Comparison of ENCODE assay signal across 11 cellular contexts in the genomic region with DNA sequence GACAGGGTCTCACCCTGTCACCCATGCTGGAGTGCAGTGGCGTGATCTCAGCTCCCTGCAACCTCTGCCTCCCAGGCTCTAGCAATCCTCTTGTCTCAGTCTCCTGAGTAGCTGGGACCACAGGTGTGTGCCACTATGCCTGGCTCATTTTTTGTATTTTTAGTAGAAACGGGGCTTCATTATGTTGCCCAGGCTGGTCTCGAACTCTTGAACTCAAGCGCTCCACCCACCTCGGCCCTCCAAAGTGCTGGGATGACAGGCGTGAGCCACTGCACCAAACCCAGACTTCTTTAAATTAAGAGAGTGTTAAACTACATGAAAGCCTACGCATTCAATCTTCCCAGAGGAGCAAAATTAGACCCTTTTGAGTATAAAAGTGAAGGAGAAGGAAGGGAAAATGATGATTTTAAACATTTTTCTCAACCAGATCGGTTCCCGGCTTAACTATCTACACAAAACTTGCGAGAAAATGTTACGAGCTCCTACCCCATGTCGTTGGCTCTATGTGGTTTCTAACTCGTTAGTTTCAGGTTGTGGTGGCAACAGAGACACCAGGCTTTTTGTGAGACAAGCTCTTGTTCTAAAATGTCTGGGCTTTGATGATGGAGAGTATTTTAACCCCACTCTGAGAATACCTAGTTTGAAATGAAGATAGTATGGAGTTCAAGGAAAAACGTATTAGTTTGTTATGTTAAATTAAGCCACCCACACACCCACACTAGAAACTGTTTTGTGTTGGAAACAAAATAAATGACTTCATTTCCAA. TPM values are rescaled to one million over a fixed set of nuclear protein-coding genes. Genes with fewer than 3 reads are reported as not detected.
A peak's percentile ranks its signal among the peaks of the same experiment; 100 is the strongest.
DNase-seq lines count a peak whose midpoint lies in the region; ATAC-seq and TF ChIP-seq lines count a peak whose summit lies in the region.
"Had no signal": no experiment of that assay in that cellular context is flagged by ENCODE, and none has a peak within 500 bp of the region (broad histone marks: within the 10 kb centered on the region; RNA-seq: fewer than 3 reads in every experiment).

No MANE protein-coding gene starts in this region.

- DNase-seq in heart left ventricle (no peak), left cardiac atrium (no peak), transverse colon (no peak), NCI-H345 (lab: John Stamatoyannopoulos, UW) (no peak), SHP77 (lab: John Stamatoyannopoulos, UW) (no peak), DMS 273 (lab: John Stamatoyannopoulos, UW; ENCODE audit: unreplicated experiment) (no peak)
- peak; percentile 23 for DNase-seq in activated naive CD4-positive, alpha-beta T cell treated with anti-CD3 and anti-CD28 coated beads, Interleukin-2, amount 50 U/mL, for 16 hours
- DNase-seq in naive thymus-derived CD4-positive, alpha-beta T cell, result peak in 7 of 9 donors; percentile 58 to 84 (median 77)
- DNase-seq: islet precursor cell, NCI-H1417 had no signal

- WGBS in heart left ventricle, 4 donors, result 88 to 92% (median 89%) methylated on average over 14 of the region's 14 CpGs
- WGBS in transverse colon (ENCODE audit: low coverage in 1 of 2), 2 donors, result 83 to 89% methylated on average over 11 to 14 of the region's 14 CpGs

- no peak for ATAC-seq in heart left ventricle
- no peak for ATAC-seq in left cardiac atrium
- ATAC-seq in naive thymus-derived CD4-positive, alpha-beta T cell, result peak; percentile 69

- peak overlapping the region; percentile 97 to 99 (median 99) for H3K27ac Mint-ChIP-seq in naive thymus-derived CD4-positive, alpha-beta T cell

- H3K27me3 ChIP-seq in heart left ventricle, result no peaks in the 10 kb centered on the region
- H3K27me3 ChIP-seq in naive thymus-derived CD4-positive, alpha-beta T cell (ENCODE audit: control insufficient read depth in 2 of 2, insufficient read depth in 2 of 2, low read length in 2 of 2), result no peaks in the 10 kb centered on the region
- H3K27me3 ChIP-seq in transverse colon, result no peaks in the 10 kb centered on the region

- intact Hi-C loops in heart left ventricle (cut with DNase I), result no loop called here
- intact Hi-C loops in left cardiac atrium (cut with DNase I), result no loop called here
- intact Hi-C loops in naive thymus-derived CD4-positive, alpha-beta T cell (cut with micrococcal nuclease), result loop anchor here in 1 of 2 donors (2.0 to 5.0 kb wide), 4 partner anchors 15 to 139 kb away; partner anchors contain the start of genes GHDC and STAT3
- intact Hi-C loops in transverse colon (cut with DNase I; ENCODE audit: low total_unique reads), result no loop called here

- peak overlapping the region; percentile 83 to 99 (median 90) for H3K4me3 Mint-ChIP-seq in naive thymus-derived CD4-positive, alpha-beta T cell

- H3K9me3 ChIP-seq in heart left ventricle, result no peaks in the 10 kb centered on the region
- H3K9me3 ChIP-seq in naive thymus-derived CD4-positive, alpha-beta T cell (ENCODE audit: control insufficient read depth in 2 of 3, low read length in 3 of 3), result no peaks in the 10 kb centered on the region
- no peaks in the 10 kb centered on the region for H3K9me3 ChIP-seq in transverse colon

- no peak for TF ChIP-seq EP300 in transverse colon (IDR thresholded peaks at IDR 0.05; ENCODE audit: low read depth)

- CTCF ChIA-PET in naive thymus-derived CD4-positive, alpha-beta T cell (lab: Charles Lee), result interaction anchor here (1.0 to 2.9 kb wide), 8 partner anchors 19 to 61 kb away, joined by 3 to 18 read pairs (median 4); partner anchors contain the start of gene STAT5B

- H3K9me3 Mint-ChIP-seq in naive thymus-derived CD4-positive, alpha-beta T cell, result peaks cover 0 to 4% (median 0%) of the 10 kb centered on the region in 11 donors

- H3K4me3 ChIP-seq in heart left ventricle (no peak overlapping the region), transverse colon (no peak overlapping the region)
- H3K4me3 ChIP-seq in naive thymus-derived CD4-positive, alpha-beta T cell (ENCODE audit: low read length), result peak overlapping the region; percentile 66
- H3K4me3 ChIP-seq: smooth muscle cell had no signal

- H3K27me3 Mint-ChIP-seq in naive thymus-derived CD4-positive, alpha-beta T cell, result no peaks in the 10 kb centered on the region

- POLR2A ChIA-PET in naive thymus-derived CD4-positive, alpha-beta T cell (lab: Charles Lee), result interaction anchor here (1.1 to 7.7 kb wide), 13 partner anchors 8 to 232 kb away, joined by 3 to 321 read pairs (median 14); partner anchors contain the start of genes DNAJC7, GHDC, STAT3 and STAT5A

- H3K4me1 ChIP-seq in heart left ventricle (peaks cover 3 to 90% (median 35%) of the 10 kb centered on the region in 12 donors), transverse colon (peaks cover 3 to 69% (median 21%) of the 10 kb centered on the region in 4 donors)
- peaks cover 43 to 52% of the 10 kb centered on the region in 2 donors for H3K4me1 ChIP-seq in naive thymus-derived CD4-positive, alpha-beta T cell (ENCODE audit: control insufficient read depth in 2 of 2, insufficient read depth in 2 of 2, low read length in 2 of 2)

- peaks cover 49 to 85% (median 70%) of the 10 kb centered on the region in 7 donors for H3K4me1 Mint-ChIP-seq in naive thymus-derived CD4-positive, alpha-beta T cell

- in situ Hi-C loops in transverse colon (cut with MboI; ENCODE audit: low pct_ligation_motif_present in 1 of 4, low pct_unique_long_range_greater_than_20kb in 1 of 4, low sequenced_read_pairs in 3 of 4), result no loop called here

- TF ChIP-seq CTCF in heart left ventricle (IDR thresholded peaks at IDR 0.05), result no peak
- TF ChIP-seq CTCF in transverse colon (IDR thresholded peaks at IDR 0.05), result no peak

- H3K36me3 Mint-ChIP-seq in naive thymus-derived CD4-positive, alpha-beta T cell, result peaks cover 0 to 10% (median 4%) of the 10 kb centered on the region in 5 donors

- H3K36me3 ChIP-seq in heart left ventricle (no peaks in the 10 kb centered on the region), transverse colon (no peaks in the 10 kb centered on the region)
- H3K36me3 ChIP-seq in naive thymus-derived CD4-positive, alpha-beta T cell (ENCODE audit: control insufficient read depth in 2 of 3, insufficient read depth in 3 of 3, low read length in 3 of 3), result no peaks in the 10 kb centered on the region

- peak overlapping the region; percentile 85 to 99 (median 92) for H3K27ac ChIP-seq in heart left ventricle
- H3K27ac ChIP-seq in naive thymus-derived CD4-positive, alpha-beta T cell (ENCODE audit: low read depth, low read length), result peak overlapping the region; percentile 97
- peak overlapping the region; percentile 86 to 93 (median 89) for H3K27ac ChIP-seq in transverse colon

- TF ChIP-seq POLR2A in heart left ventricle (IDR thresholded peaks at IDR 0.05), result no peak
- no peak for TF ChIP-seq POLR2A in transverse colon (IDR thresholded peaks at IDR 0.05)

RNA-seq across cellular contexts. Expression of gene STAT5B, which starts 26.3 kb away (rescaled TPM):
- 10 to 100 TPM; 26.1 to 51.9 (median 32.4) TPM for total RNA-seq in heart left ventricle
- 10 to 100 TPM; 13.0 to 20.3 TPM for polyA plus RNA-seq in heart left ventricle
- total RNA-seq in left cardiac atrium, result 10 to 100 TPM; 42.4 to 46.2 TPM
- 100 to 1,000 TPM; 143 to 192 (median 183) TPM for total RNA-seq in naive thymus-derived CD4-positive, alpha-beta T cell
- 100 to 1,000 TPM in 1 of 2 donors, 10 to 100 TPM in 1; 98.0 to 135 TPM for polyA plus RNA-seq in naive thymus-derived CD4-positive, alpha-beta T cell
- 100 to 1,000 TPM in 2 of 4 donors, 10 to 100 TPM in 2; 51.3 to 151 (median 79.1) TPM for total RNA-seq in transverse colon

RNA-seq across cellular contexts. Expression of gene STAT5A, which starts 38.4 kb away (rescaled TPM):
- total RNA-seq in heart left ventricle (10 to 100 TPM in 8 of 9 donors, 1 to 10 TPM in 1; 7.5 to 44.0 (median 15.7) TPM), left cardiac atrium (10 to 100 TPM; 38.1 to 40.6 TPM), transverse colon (10 to 100 TPM; 36.2 to 93.7 (median 50.3) TPM)
- 1 to 10 TPM; 4.9 to 9.0 TPM for polyA plus RNA-seq in heart left ventricle
- 100 to 1,000 TPM; 111 to 162 (median 150) TPM for total RNA-seq in naive thymus-derived CD4-positive, alpha-beta T cell
- polyA plus RNA-seq in naive thymus-derived CD4-positive, alpha-beta T cell, result 100 to 1,000 TPM in 1 of 2 donors, 10 to 100 TPM in 1; 72.8 to 150 TPM

RNA-seq across cellular contexts. Expression of gene GHDC, which starts 55.6 kb away (rescaled TPM):
- total RNA-seq in heart left ventricle (10 to 100 TPM in 3 of 9 donors, 1 to 10 TPM in 6; 4.9 to 17.3 (median 8.3) TPM), left cardiac atrium (10 to 100 TPM; 10.4 to 11.7 TPM), transverse colon (10 to 100 TPM; 10.8 to 34.6 (median 32.2) TPM)
- polyA plus RNA-seq in heart left ventricle, result 1 to 10 TPM; 6.2 to 9.4 TPM
- total RNA-seq in naive thymus-derived CD4-positive, alpha-beta T cell, result 10 to 100 TPM; 15.5 to 29.8 (median 19.9) TPM
- 10 to 100 TPM; 15.2 to 17.4 TPM for polyA plus RNA-seq in naive thymus-derived CD4-positive, alpha-beta T cell

Comparison
In these comparisons a context has a peak if more than half of its experiments do, and no peak if none do; other contexts are left out.
1. DNase-seq: peak in activated naive CD4-positive, alpha-beta T cell treated with anti-CD3 and anti-CD28 coated beads, Interleukin-2, amount 50 U/mL, for 16 hours (single experiment) and naive thymus-derived CD4-positive, alpha-beta T cell (7 of 9); none in heart left ventricle (0 of 5), left cardiac atrium (single experiment), transverse colon (single experiment), NCI-H345 (single experiment), SHP77 (0 of 2) and DMS 273 (single experiment).
2. Peak in every context shown above with its lines, with median percentiles within 50 percentile points of each other: H3K27ac ChIP-seq.